ENCODE assay signal across 26 cellular contexts in the genomic region with DNA sequence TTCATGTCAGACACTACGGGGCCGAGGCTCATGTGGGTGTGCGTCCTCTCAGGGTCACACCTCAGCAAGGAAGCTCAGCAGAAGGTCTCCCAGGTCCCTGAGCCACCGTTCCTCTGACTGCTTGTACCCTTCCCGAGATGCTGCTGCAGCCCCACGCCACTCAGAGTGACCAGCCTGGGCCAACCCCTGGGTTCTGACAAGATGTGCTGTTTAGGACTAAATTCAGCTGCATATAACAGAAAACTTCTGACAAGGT.
"Had no signal": no experiment of that assay in that cellular context is flagged by ENCODE, and none has a peak within 500 bp of the region (broad histone marks: within the 10 kb centered on the region; RNA-seq: fewer than 3 reads in every experiment).

No MANE protein-coding gene starts in this region.

- H3K27ac Mint-ChIP-seq: dendritic cell treated with granulocyte-macrophage colony-stimulating factor and Interleukin-4, amounts not matched to agents 40 ng/mL and 50 ng/mL, for 4 days; effector memory CD8-positive, alpha-beta T cell; endodermal cell; mesothelial cell of epicardium; naive B cell had no signal

- H3K79me2 ChIP-seq: hepatocyte had no signal

- H3K4me1 ChIP-seq: colonic mucosa had no signal

- H3K4me3 ChIP-seq: colonic mucosa, esophagus squamous epithelium, gastroesophageal sphincter, heart left ventricle, hepatocyte, left lung, lower lobe of right lung, mucosa of descending colon had no signal

- FAIRE-seq: endometrium, frontal cortex, islet of Langerhans, keratinocyte had no signal

- H3K4me3 Mint-ChIP-seq: dendritic cell treated with granulocyte-macrophage colony-stimulating factor and Interleukin-4, amounts not matched to agents 40 ng/mL and 50 ng/mL, for 4 days; effector memory CD8-positive, alpha-beta T cell; endodermal cell; mesothelial cell of epicardium; naive B cell had no signal

- H3K36me3 Mint-ChIP-seq: mesothelial cell of epicardium, naive B cell had no signal

- H3K27me3 ChIP-seq: colonic mucosa, hepatocyte had no signal

- H3K9me3 Mint-ChIP-seq: dendritic cell treated with granulocyte-macrophage colony-stimulating factor and Interleukin-4, amounts not matched to agents 40 ng/mL and 50 ng/mL, for 4 days; effector memory CD8-positive, alpha-beta T cell; mesothelial cell of epicardium; naive B cell had no signal

- H2AFZ ChIP-seq: hepatocyte had no signal

- H3K27ac ChIP-seq: colonic mucosa, epithelial cell of prostate, esophagus squamous epithelium, gastroesophageal sphincter, heart left ventricle, hepatocyte, left lung, lower lobe of right lung had no signal

- H3K4me2 ChIP-seq: hepatocyte had no signal

- H3K9me3 ChIP-seq: colonic mucosa, esophagus squamous epithelium, gastroesophageal sphincter, heart left ventricle, left lung, lower lobe of right lung, mucosa of descending colon had no signal

- DNase-seq: colonic mucosa; cortex of kidney; effector CD8-positive, alpha-beta T cell; effector memory CD8-positive, alpha-beta T cell; endodermal cell; erythroblast; esophagus squamous epithelium; foreskin fibroblast; heart left ventricle; hypothalamus; left cardiac atrium; left ventricle myocardium superior; lower lobe of right lung; mesenchymal stem cell; mucosa of descending colon; naive B cell had no signal

- H3K36me3 ChIP-seq: colonic mucosa, esophagus squamous epithelium, gastroesophageal sphincter, heart left ventricle, left lung, lower lobe of right lung had no signal
